ENCODE assay signal across 1 cellular context in genomic region chr1:202068596-202068995, GRCh38.
TF ChIP-seq lines count a peak whose summit lies in the region.

No MANE protein-coding gene starts in this region.

TF ChIP-seq in GM23338, 12 proteins besides CTCF, POLR2A, EP300 and RAD21 (continued from another document):
- no peak for TF ChIP-seq ZNF462 (CRISPR knock-in tag; IDR thresholded peaks at IDR 0.05)
- TF ChIP-seq, protein P1, sequence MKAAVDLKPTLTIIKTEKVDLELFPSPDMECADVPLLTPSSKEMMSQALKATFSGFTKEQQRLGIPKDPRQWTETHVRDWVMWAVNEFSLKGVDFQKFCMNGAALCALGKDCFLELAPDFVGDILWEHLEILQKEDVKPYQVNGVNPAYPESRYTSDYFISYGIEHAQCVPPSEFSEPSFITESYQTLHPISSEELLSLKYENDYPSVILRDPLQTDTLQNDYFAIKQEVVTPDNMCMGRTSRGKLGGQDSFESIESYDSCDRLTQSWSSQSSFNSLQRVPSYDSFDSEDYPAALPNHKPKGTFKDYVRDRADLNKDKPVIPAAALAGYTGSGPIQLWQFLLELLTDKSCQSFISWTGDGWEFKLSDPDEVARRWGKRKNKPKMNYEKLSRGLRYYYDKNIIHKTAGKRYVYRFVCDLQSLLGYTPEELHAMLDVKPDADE (IDR thresholded peaks at IDR 0.05), result no peak
- TF ChIP-seq CREB1 (CRISPR knock-in tag; IDR thresholded peaks at IDR 0.05; ENCODE audit: low read depth), result no peak
- TF ChIP-seq, protein P2, sequence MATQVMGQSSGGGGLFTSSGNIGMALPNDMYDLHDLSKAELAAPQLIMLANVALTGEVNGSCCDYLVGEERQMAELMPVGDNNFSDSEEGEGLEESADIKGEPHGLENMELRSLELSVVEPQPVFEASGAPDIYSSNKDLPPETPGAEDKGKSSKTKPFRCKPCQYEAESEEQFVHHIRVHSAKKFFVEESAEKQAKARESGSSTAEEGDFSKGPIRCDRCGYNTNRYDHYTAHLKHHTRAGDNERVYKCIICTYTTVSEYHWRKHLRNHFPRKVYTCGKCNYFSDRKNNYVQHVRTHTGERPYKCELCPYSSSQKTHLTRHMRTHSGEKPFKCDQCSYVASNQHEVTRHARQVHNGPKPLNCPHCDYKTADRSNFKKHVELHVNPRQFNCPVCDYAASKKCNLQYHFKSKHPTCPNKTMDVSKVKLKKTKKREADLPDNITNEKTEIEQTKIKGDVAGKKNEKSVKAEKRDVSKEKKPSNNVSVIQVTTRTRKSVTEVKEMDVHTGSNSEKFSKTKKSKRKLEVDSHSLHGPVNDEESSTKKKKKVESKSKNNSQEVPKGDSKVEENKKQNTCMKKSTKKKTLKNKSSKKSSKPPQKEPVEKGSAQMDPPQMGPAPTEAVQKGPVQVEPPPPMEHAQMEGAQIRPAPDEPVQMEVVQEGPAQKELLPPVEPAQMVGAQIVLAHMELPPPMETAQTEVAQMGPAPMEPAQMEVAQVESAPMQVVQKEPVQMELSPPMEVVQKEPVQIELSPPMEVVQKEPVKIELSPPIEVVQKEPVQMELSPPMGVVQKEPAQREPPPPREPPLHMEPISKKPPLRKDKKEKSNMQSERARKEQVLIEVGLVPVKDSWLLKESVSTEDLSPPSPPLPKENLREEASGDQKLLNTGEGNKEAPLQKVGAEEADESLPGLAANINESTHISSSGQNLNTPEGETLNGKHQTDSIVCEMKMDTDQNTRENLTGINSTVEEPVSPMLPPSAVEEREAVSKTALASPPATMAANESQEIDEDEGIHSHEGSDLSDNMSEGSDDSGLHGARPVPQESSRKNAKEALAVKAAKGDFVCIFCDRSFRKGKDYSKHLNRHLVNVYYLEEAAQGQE (IDR thresholded peaks at IDR 0.05; ENCODE audit: unreplicated experiment), result no peak
- no peak for TF ChIP-seq ZNF114 (CRISPR knock-in tag; IDR thresholded peaks at IDR 0.05)
- TF ChIP-seq JUNB (IDR thresholded peaks at IDR 0.05; ENCODE audit: unreplicated experiment), result no peak
